In the genomic region with DNA sequence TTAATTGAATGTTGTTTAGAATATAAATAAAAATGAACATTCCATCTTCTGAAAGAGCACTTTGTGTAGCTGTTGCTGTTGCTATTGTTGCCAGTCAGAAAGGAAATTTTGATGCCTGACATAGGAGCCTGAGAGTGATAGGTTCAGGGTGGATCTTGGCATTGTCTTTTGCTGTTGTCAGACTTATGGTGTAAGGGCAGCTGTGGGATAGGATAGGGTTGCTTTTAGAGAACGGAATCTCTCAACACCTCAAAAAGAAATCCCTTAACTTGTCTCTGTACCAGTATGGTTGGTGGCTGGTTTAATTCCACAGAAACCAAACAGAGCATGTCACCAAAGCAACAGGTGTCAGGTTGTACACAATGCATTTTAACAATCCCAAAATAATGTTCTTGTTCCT, we compare ENCODE assay signal across 26 cellular contexts.
"Had no signal": no experiment of that assay in that cellular context is flagged by ENCODE, and none has a peak within 500 bp of the region (broad histone marks: within the 10 kb centered on the region; RNA-seq: fewer than 3 reads in every experiment).

No MANE protein-coding gene starts in this region.

- H3K36me3 ChIP-seq: ascending aorta, breast epithelium, cardiac muscle cell, gastroesophageal sphincter had no signal

- H3K4me1 ChIP-seq: ascending aorta, breast epithelium, foreskin keratinocyte, gastroesophageal sphincter had no signal

- H3K9me3 ChIP-seq: ascending aorta, breast epithelium, gastroesophageal sphincter had no signal

- H3K27ac ChIP-seq: ascending aorta, breast epithelium, cardiac muscle cell, coronary artery, dorsolateral prefrontal cortex, foreskin keratinocyte, gastroesophageal sphincter had no signal

- ATAC-seq: activated CD4-positive, alpha-beta T cell treated with anti-CD3 and anti-CD28 coated beads for 36 hours; activated CD8-positive, alpha-beta memory T cell treated with anti-CD3 and anti-CD28 coated beads, Interleukin-2, amount 10 ng/mL, durations not matched to agents 7 days and 5 days; activated CD8-positive, alpha-beta T cell treated with anti-CD3 and anti-CD28 coated beads, Interleukin-2, amount 10 ng/mL, durations not matched to agents 7 days and 5 days; activated naive CD4-positive, alpha-beta T cell treated with anti-CD3 and anti-CD28 coated beads, Interleukin-2, amount 50 U/mL, for 72 hours; activated T-cell treated with anti-CD3 and anti-CD28 coated beads, Interleukin-2, amount 50 U/mL, for 72 hours; esophagus mucosa; foreskin keratinocyte; gastroesophageal sphincter had no signal

- DNase-seq: activated CD4-positive, alpha-beta memory T cell treated with anti-CD3 and anti-CD28 coated beads for 36 hours; activated CD4-positive, alpha-beta T cell treated with anti-CD3 and anti-CD28 coated beads for 36 hours; activated CD4-positive, alpha-beta T cell treated with anti-CD3 and anti-CD28 coated beads, Interleukin-2, amount 10 ng/mL, durations not matched to agents 24 days and 14 days; activated CD4-positive, CD25-positive, alpha-beta regulatory T cell; activated CD4-positive, CD25-positive, alpha-beta regulatory T cell treated with anti-CD3 and anti-CD28 coated beads, Interleukin-2, amount 50 U/mL, for 72 hours; activated CD8-positive, alpha-beta memory T cell treated with anti-CD3 and anti-CD28 coated beads, Interleukin-2, amount 10 ng/mL, durations not matched to agents 7 days and 5 days; activated CD8-positive, alpha-beta memory T cell treated with anti-CD3 and anti-CD28 coated beads, Interleukin-2, amount 50 U/mL, for 4 hours; activated CD8-positive, alpha-beta T cell treated with anti-CD3 and anti-CD28 coated beads, Interleukin-2, amount 10 ng/mL, durations not matched to agents 7 days and 5 days; activated gamma-delta T cell; activated naive CD4-positive, alpha-beta T cell; activated naive CD4-positive, alpha-beta T cell treated with anti-CD3 and anti-CD28 coated beads, Interleukin-2, amount 10 ng/mL, durations not matched to agents 7 days and 5 days; activated naive CD8-positive, alpha-beta T cell treated with anti-CD3 and anti-CD28 coated beads, Interleukin-2, amount 10 ng/mL, durations not matched to agents 7 days and 5 days; activated T-cell treated with anti-CD3 and anti-CD28 coated beads, Interleukin-2, amount 50 U/mL, for 24 hours; activated T-cell treated with anti-CD3 and anti-CD28 coated beads, Interleukin-2, amount 50 U/mL, for 72 hours; dorsolateral prefrontal cortex; effector memory CD4-positive, alpha-beta T cell; endodermal cell; foreskin keratinocyte; T-helper 2 cell had no signal

- H3K27me3 ChIP-seq: ascending aorta, breast epithelium, cardiac muscle cell, dorsolateral prefrontal cortex, foreskin keratinocyte, gastroesophageal sphincter had no signal

- H3K4me3 ChIP-seq: ascending aorta, breast epithelium, cardiac muscle cell, coronary artery, dorsolateral prefrontal cortex, gastroesophageal sphincter had no signal
